Comparison of ENCODE assay signal across 8 cellular contexts in genomic region chr20:47360207-47360488, GRCh38. TPM values are rescaled to one million over a fixed set of nuclear protein-coding genes. Genes with fewer than 3 reads are reported as not detected.
A peak's percentile ranks its signal among the peaks of the same experiment; 100 is the strongest.
DNase-seq lines count a peak whose midpoint lies in the region; ATAC-seq lines count a peak whose summit lies in the region.

No MANE protein-coding gene starts in this region.

- H3K4me1 Mint-ChIP-seq in activated naive CD8-positive, alpha-beta T cell (ENCODE audit: low read depth): peaks cover 53% of the 10 kb centered on the region
- peaks cover 38% of the 10 kb centered on the region for H3K4me1 Mint-ChIP-seq in activated CD4-positive, alpha-beta T cell treated with anti-CD3 and anti-CD28 coated beads, Interleukin-2, amount 10 ng/mL, durations not matched to agents 24 days and 14 days

- no peaks in the 10 kb centered on the region for H3K27me3 ChIP-seq in iPS-20b (ENCODE audit: insufficient read depth, low read length)

- no peaks in the 10 kb centered on the region for H3K36me3 Mint-ChIP-seq in activated naive CD8-positive, alpha-beta T cell
- peaks cover 4% of the 10 kb centered on the region for H3K36me3 Mint-ChIP-seq in activated CD4-positive, alpha-beta T cell treated with anti-CD3 and anti-CD28 coated beads, Interleukin-2, amount 10 ng/mL, durations not matched to agents 24 days and 14 days (ENCODE audit: low read depth)

- H3K36me3 ChIP-seq in iPS-20b (ENCODE audit: insufficient read depth, low read depth, low read length): peaks cover 25% of the 10 kb centered on the region

- no peak overlapping the region for H3K4me3 Mint-ChIP-seq in activated naive CD8-positive, alpha-beta T cell
- H3K4me3 Mint-ChIP-seq in activated CD4-positive, alpha-beta T cell treated with anti-CD3 and anti-CD28 coated beads, Interleukin-2, amount 10 ng/mL, durations not matched to agents 24 days and 14 days: no peak overlapping the region

- intact Hi-C loops in activated CD4-positive, alpha-beta T cell treated with anti-CD3 and anti-CD28 coated beads, Interleukin-2, amount 10 ng/mL, durations not matched to agents 24 days and 14 days (cut with micrococcal nuclease): no loop called here

- DNase-seq in NCI-H2196 (lab: John Stamatoyannopoulos, UW; ENCODE audit: unreplicated experiment): peak; percentile 52
- DNase-seq in NCI-H2196 treated with DMSO at 0.1 percent for 48 hours (lab: John Stamatoyannopoulos, UW; ENCODE audit: unreplicated experiment): no peak
- no peak for DNase-seq in NCI-H1436 treated with DMSO at 0.1 percent for 48 hours (lab: John Stamatoyannopoulos, UW)
- DNase-seq in activated CD4-positive, alpha-beta T cell treated with anti-CD3 and anti-CD28 coated beads, Interleukin-2, amount 10 ng/mL, durations not matched to agents 24 days and 14 days: no peak

- ATAC-seq in HG02798 (IDR thresholded peaks at IDR 0.05; ENCODE audit: poor library complexity, unreplicated experiment): no peak

- peaks cover 73% of the 10 kb centered on the region for H3K4me1 ChIP-seq in iPS-20b (ENCODE audit: insufficient read depth, low read length)

- H3K27ac ChIP-seq in iPS-20b (ENCODE audit: low read length) (peak overlapping the region; percentile 99), temporal lobe (ENCODE audit: low read depth, low read length) (peak overlapping the region; percentile 100)

- H3K27me3 Mint-ChIP-seq in activated naive CD8-positive, alpha-beta T cell: no peaks in the 10 kb centered on the region
- H3K27me3 Mint-ChIP-seq in activated CD4-positive, alpha-beta T cell treated with anti-CD3 and anti-CD28 coated beads, Interleukin-2, amount 10 ng/mL, durations not matched to agents 24 days and 14 days: no peaks in the 10 kb centered on the region

- H3K9me3 Mint-ChIP-seq in activated naive CD8-positive, alpha-beta T cell (ENCODE audit: low read depth): no peaks in the 10 kb centered on the region
- no peaks in the 10 kb centered on the region for H3K9me3 Mint-ChIP-seq in activated CD4-positive, alpha-beta T cell treated with anti-CD3 and anti-CD28 coated beads, Interleukin-2, amount 10 ng/mL, durations not matched to agents 24 days and 14 days

- peak overlapping the region; percentile 84; the same call in 1 of the 2 replicates for H3K9ac ChIP-seq in iPS-20b (ENCODE audit: low read depth, low read length)

- peak overlapping the region; percentile 100 for H3K27ac Mint-ChIP-seq in activated naive CD8-positive, alpha-beta T cell
- H3K27ac Mint-ChIP-seq in activated CD4-positive, alpha-beta T cell treated with anti-CD3 and anti-CD28 coated beads, Interleukin-2, amount 10 ng/mL, durations not matched to agents 24 days and 14 days: no peak overlapping the region

- H3K4me3 ChIP-seq in iPS-20b (ENCODE audit: low read length): peak overlapping the region; percentile 44; the same call in 1 of the 2 replicates

- no peaks in the 10 kb centered on the region for H3K9me3 ChIP-seq in iPS-20b (ENCODE audit: insufficient read depth, low read depth, low read length)

RNA-seq across cellular contexts. Expression of gene ZMYND8, which starts 3.6 kb away (rescaled TPM):
- total RNA-seq in temporal lobe: 32.2 TPM
- 38.1 and 40.0 TPM in 2 replicates for total RNA-seq in activated CD4-positive, alpha-beta T cell treated with anti-CD3 and anti-CD28 coated beads, Interleukin-2, amount 10 ng/mL, durations not matched to agents 24 days and 14 days
